Comparison of ENCODE assay signal across 12 cellular contexts in genomic region chr1:31572323-31573104, GRCh38. TPM values are rescaled to one million over a fixed set of nuclear protein-coding genes. Genes with fewer than 3 reads are reported as not detected.
A peak's percentile ranks its signal among the peaks of the same experiment; 100 is the strongest.
DNase-seq lines count a peak whose midpoint lies in the region; ATAC-seq, FAIRE-seq and TF ChIP-seq lines count a peak whose summit lies in the region.
"Had no signal": no experiment of that assay in that cellular context is flagged by ENCODE, and none has a peak within 500 bp of the region (broad histone marks: within the 10 kb centered on the region; RNA-seq: fewer than 3 reads in every experiment).

No MANE protein-coding gene starts in this region.

- H3K27me3 ChIP-seq in RWPE2 (ENCODE audit: insufficient read depth, poor library complexity, severe bottlenecking) = no peaks in the 10 kb centered on the region

- no peak for TF ChIP-seq CTCF in RWPE2 (IDR thresholded peaks at IDR 0.05; ENCODE audit: poor library complexity, severe bottlenecking)
- no peak for TF ChIP-seq CTCF in foreskin fibroblast (IDR thresholded peaks at IDR 0.05; ENCODE audit: low read depth, low read length)
- no peak for TF ChIP-seq CTCF in D721Med (IDR thresholded peaks at IDR 0.05; ENCODE audit: insufficient read depth, missing control alignments)

- peak; percentile 3; the same call in 1 of the 3 replicates for ATAC-seq in RWPE2 (ENCODE audit: low read depth)
- no peak for ATAC-seq in HG02588 (IDR thresholded peaks at IDR 0.05; ENCODE audit: unreplicated experiment)
- ATAC-seq in GM21825 (IDR thresholded peaks at IDR 0.05; ENCODE audit: unreplicated experiment) = no peak
- ATAC-seq: T-cell had no signal

- H3K27ac ChIP-seq in RWPE2 (ENCODE audit: poor library complexity, severe bottlenecking) = peak overlapping the region; percentile 97

- no peak overlapping the region for H3K4me3 ChIP-seq in RWPE2 (ENCODE audit: severe bottlenecking)
- H3K4me3 ChIP-seq in foreskin fibroblast (ENCODE audit: low read depth in 1 of 2, low read length in 2 of 2) = no peak overlapping the region
- H3K4me3 ChIP-seq: GM12878 had no signal

- FAIRE-seq in D721Med (lab: Jason Lieb, UNC) = no peak
- FAIRE-seq: GM12878 had no signal

- DNase-seq in Ammon's horn (ENCODE audit: low spot score) = peak; percentile 43
- DNase-seq in RWPE2 (ENCODE audit: low spot score) = no peak
- DNase-seq in foreskin fibroblast = peak; percentile 60 to 76
- peak; percentile 59 for DNase-seq in renal cortical epithelial cell (ENCODE audit: low read depth)
- no peak for DNase-seq in D721Med (ENCODE audit: insufficient read length, low spot score)
- DNase-seq in DMS 273 treated with DMSO at 0.1 percent for 48 hours (lab: John Stamatoyannopoulos, UW) = no peak
- DNase-seq: anterior cingulate cortex, NCI-H1436 treated with DMSO at 0.1 percent for 48 hours had no signal

- H3K4me1 ChIP-seq in RWPE2 (ENCODE audit: insufficient read depth, poor library complexity, severe bottlenecking) = peaks cover 46% of the 10 kb centered on the region

- no peaks in the 10 kb centered on the region for H3K9me3 ChIP-seq in RWPE2 (ENCODE audit: severe bottlenecking)

- H3K36me3 ChIP-seq in RWPE2 (ENCODE audit: low read depth) = peaks cover 2% of the 10 kb centered on the region

RNA-seq across cellular contexts. Expression of gene TINAGL1, which starts 3.8 kb away (rescaled TPM):
- 168 and 349 TPM in 2 replicates for total RNA-seq in renal cortical epithelial cell

RNA-seq across cellular contexts. Expression of gene HCRTR1, which starts 45.0 kb away (rescaled TPM):
- not detected in 2 replicates for total RNA-seq in renal cortical epithelial cell
- total RNA-seq: GM12878, T-cell had no signal

Comparison
In these comparisons a context has a peak if more than half of its experiments do, and no peak if none do; other contexts are left out.
1. DNase-seq: peak in Ammon's horn (single experiment), foreskin fibroblast (2 of 2) and renal cortical epithelial cell (single experiment); none in RWPE2 (single experiment), D721Med (single experiment) and DMS 273 treated with DMSO at 0.1 percent for 48 hours (single experiment).